Comparison of ENCODE assay signal across 19 cellular contexts in genomic region chr20:55437778-55438417, GRCh38.
"Had no signal": no experiment of that assay in that cellular context is flagged by ENCODE, and none has a peak within 500 bp of the region (broad histone marks: within the 10 kb centered on the region; RNA-seq: fewer than 3 reads in every experiment).

No MANE protein-coding gene starts in this region.

- H3K27me3 ChIP-seq: colonic mucosa, esophagus squamous epithelium, hepatocyte, neural progenitor cell, right atrium auricular region, tibial artery, upper lobe of left lung, vagina had no signal

- H3K27ac ChIP-seq: colonic mucosa, esophagus squamous epithelium, hepatocyte, left ventricle myocardium inferior, lower lobe of right lung, neural progenitor cell, parathyroid adenoma, right atrium auricular region, tibial artery, upper lobe of left lung, vagina had no signal

- H3K9me3 Mint-ChIP-seq: mesothelial cell of epicardium, neural progenitor cell had no signal

- H3K4me1 ChIP-seq: colonic mucosa, left ventricle myocardium inferior, lower lobe of right lung, neural progenitor cell, parathyroid adenoma, right atrium auricular region, vagina had no signal

- H3K4me1 Mint-ChIP-seq: memory B cell, mesothelial cell of epicardium had no signal

- DNase-seq: colonic mucosa; dermis blood vessel endothelial cell; esophagus squamous epithelium; foreskin fibroblast; left ventricle myocardium inferior; lower lobe of right lung; stimulated activated CD4-positive, alpha-beta T cell treated with anti-CD3 and anti-CD28 coated beads, Interleukin-2, amount 100 ng/mL, for 48 hours; stimulated activated naive CD8-positive, alpha-beta T cell treated with anti-CD3 and anti-CD28 coated beads, Interleukin-15, Interleukin-2, amounts not matched to agents 100 U/mL and 50 U/mL, for 24 hours; tibial artery had no signal

- H3K36me3 Mint-ChIP-seq: memory B cell; mesothelial cell of epicardium; natural killer cell treated with Interleukin-12 subunit alpha and Interleukin-12 subunit beta and Interleukin-15 and Interleukin-18, amount 100 ng/mL, for 72 hours; neural progenitor cell had no signal

- H2AFZ ChIP-seq: hepatocyte, neural progenitor cell, parathyroid adenoma had no signal

- H3K4me2 ChIP-seq: hepatocyte, neural progenitor cell, smooth muscle cell had no signal

- H3K79me2 ChIP-seq: hepatocyte, parathyroid adenoma had no signal

- H3K27ac Mint-ChIP-seq: memory B cell; mesothelial cell of epicardium; natural killer cell treated with Interleukin-12 subunit alpha and Interleukin-12 subunit beta and Interleukin-15 and Interleukin-18, amount 100 ng/mL, for 72 hours; neural progenitor cell had no signal

- H3K9me3 ChIP-seq: colonic mucosa, esophagus squamous epithelium, left ventricle myocardium inferior, lower lobe of right lung, right atrium auricular region, tibial artery, upper lobe of left lung, vagina had no signal

- H3K4me3 Mint-ChIP-seq: memory B cell; mesothelial cell of epicardium; natural killer cell treated with Interleukin-12 subunit alpha and Interleukin-12 subunit beta and Interleukin-15 and Interleukin-18, amount 100 ng/mL, for 72 hours; neural progenitor cell had no signal

- H3K9ac ChIP-seq: neural progenitor cell, parathyroid adenoma had no signal

- H3K27me3 Mint-ChIP-seq: memory B cell; natural killer cell treated with Interleukin-12 subunit alpha and Interleukin-12 subunit beta and Interleukin-15 and Interleukin-18, amount 100 ng/mL, for 72 hours had no signal
